ENCODE assay signal across 11 cellular contexts in the genomic region with DNA sequence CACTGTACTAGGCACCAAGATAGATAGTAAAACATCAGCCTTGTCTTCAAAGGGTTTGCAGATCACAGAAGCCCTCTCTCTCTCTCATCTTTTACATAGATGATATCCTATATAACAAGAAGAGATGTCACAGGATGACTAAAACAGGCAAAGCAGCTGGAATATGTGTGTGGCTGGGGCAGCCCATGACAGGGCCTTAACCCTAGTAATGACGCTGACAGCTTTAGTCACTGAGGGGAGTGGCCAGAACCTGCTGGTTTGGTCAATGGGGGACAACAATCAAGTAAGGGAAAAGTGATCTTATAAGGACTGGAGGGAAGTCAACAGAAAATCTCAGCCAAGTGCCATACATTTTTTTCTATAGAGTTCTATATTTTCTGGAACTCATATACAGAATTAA. TPM values are rescaled to one million over a fixed set of nuclear protein-coding genes. Genes with fewer than 3 reads are reported as not detected.
DNase-seq lines count a peak whose midpoint lies in the region; ATAC-seq, FAIRE-seq and TF ChIP-seq lines count a peak whose summit lies in the region.
"Had no signal": no experiment of that assay in that cellular context is flagged by ENCODE, and none has a peak within 500 bp of the region (broad histone marks: within the 10 kb centered on the region; RNA-seq: fewer than 3 reads in every experiment).

No MANE protein-coding gene starts in this region.

- H3F3A ChIP-seq in PC-9 (ENCODE audit: insufficient read depth, low read depth) (no peaks in the 10 kb centered on the region), smooth muscle cell (ENCODE audit: low read depth) (no peaks in the 10 kb centered on the region)

- in situ Hi-C loops in K562 (cut with MboI), result loop anchor here (25.0 kb wide), 1 partner anchor 400 kb away; a partner anchor contains a TSS

- H3K4me3 ChIP-seq in CD8-positive, alpha-beta memory T cell (ENCODE audit: low read length), result no peak overlapping the region
- H3K4me3 ChIP-seq in PC-9 (no peak overlapping the region), K562 (no peak overlapping the region), smooth muscle cell (no peak overlapping the region), gastroesophageal sphincter (no peak overlapping the region)
- H3K4me3 ChIP-seq: GM23338 had no signal

- POLR2A ChIA-PET in CD8-positive, alpha-beta memory T cell (lab: Charles Lee), result interaction anchor here (0.8 to 2.6 kb wide), 3 partner anchors 42 to 149 kb away, joined by 3 to 18 read pairs (median 4); a partner anchor contains a TSS
- POLR2A ChIA-PET in PC-9 (lab: Charles Lee; ENCODE audit: unreplicated experiment), result no interaction called here
- POLR2A ChIA-PET in K562 (lab: Yijun Ruan, JAX), result no interaction called here

- H2AFZ ChIP-seq in PC-9 (no peak overlapping the region), K562 (ENCODE audit: low read depth, low read length) (no peak overlapping the region), smooth muscle cell (ENCODE audit: low read depth) (no peak overlapping the region)
- H2AFZ ChIP-seq: GM23338 had no signal

- H3K27ac Mint-ChIP-seq in CD8-positive, alpha-beta memory T cell, result peak overlapping the region; percentile 5 to 97 (median 84)
- H3K27ac Mint-ChIP-seq: GM23338 had no signal

- intact Hi-C loops in PC-9 (cut with micrococcal nuclease; ENCODE audit: unreplicated experiment) (no loop called here), K562 (cut with micrococcal nuclease) (no loop called here)

- TF ChIP-seq CTCF in PC-9 (conservative IDR thresholded peaks at IDR 0.05) (no peak), K562 (IDR thresholded peaks at IDR 0.05 in 2 of 3, conservative IDR thresholded peaks at IDR 0.05 in 1 of 3; ENCODE audit: insufficient read depth in 2 of 3, low read depth in 1 of 3, low read length in 3 of 3) (no peak), smooth muscle cell (IDR thresholded peaks at IDR 0.05; ENCODE audit: borderline replicate concordance, insufficient read depth, poor library complexity, severe bottlenecking) (no peak), gastroesophageal sphincter (IDR thresholded peaks at IDR 0.05) (no peak)

- TF ChIP-seq EP300 in K562 (IDR thresholded peaks at IDR 0.05; ENCODE audit: low read length) (no peak), gastroesophageal sphincter (IDR thresholded peaks at IDR 0.05) (no peak)

- WGBS in K562 (ENCODE audit: insufficient coverage, low coverage, missing lambda C conversion rate), result 29% methylated on average over 1 of the region's 1 CpG
- WGBS in smooth muscle cell (ENCODE audit: low lambda C conversion rate), result 15% methylated on average over 1 of the region's 1 CpG
- 73% methylated on average over 1 of the region's 1 CpG; no CpG with 5 or more reads in 1 of the 2 donors for WGBS in gastroesophageal sphincter (ENCODE audit: low coverage in 1 of 2), 2 donors

- TF ChIP-seq POLR2A in K562 (conservative IDR thresholded peaks at IDR 0.05) (no peak), gastroesophageal sphincter (IDR thresholded peaks at IDR 0.05) (no peak)

- peaks cover 34 to 45% (median 41%) of the 10 kb centered on the region in 3 donors for H3K4me1 Mint-ChIP-seq in CD8-positive, alpha-beta memory T cell

- H3K9me3 ChIP-seq in CD8-positive, alpha-beta memory T cell (ENCODE audit: low read length), result no peaks in the 10 kb centered on the region
- H3K9me3 ChIP-seq in PC-9 (ENCODE audit: insufficient read depth, low read depth), result no peaks in the 10 kb centered on the region
- H3K9me3 ChIP-seq in K562 (replicated peaks; ENCODE audit: control insufficient read depth, insufficient read depth, low read depth, low read length), result no peaks in the 10 kb centered on the region
- no peaks in the 10 kb centered on the region for H3K9me3 ChIP-seq in smooth muscle cell (replicated peaks; ENCODE audit: low read depth)
- no peaks in the 10 kb centered on the region for H3K9me3 ChIP-seq in gastroesophageal sphincter

- no peaks in the 10 kb centered on the region for H3K9me3 Mint-ChIP-seq in CD8-positive, alpha-beta memory T cell
- H3K9me3 Mint-ChIP-seq: GM23338 had no signal

- TF ChIP-seq RAD21 in K562 (CRISPR knock-in tag; conservative IDR thresholded peaks at IDR 0.05 in 1 of 2, IDR thresholded peaks at IDR 0.05 in 1 of 2), result no peak

- CTCF ChIA-PET in CD8-positive, alpha-beta memory T cell (lab: Charles Lee), result interaction anchor here (1.2 to 5.6 kb wide), 6 partner anchors 14 to 401 kb away, joined by 3 to 56 read pairs (median 14); a partner anchor contains a TSS
- CTCF ChIA-PET in PC-9 (lab: Charles Lee) (interaction anchor here (0.7 to 2.2 kb wide), 2 partner anchors 137 to 909 kb away, joined by 3 to 8 read pairs; a partner anchor contains a TSS), K562 (lab: Yijun Ruan, JAX; ENCODE audit: low intra/inter-chr PET ratio) (no interaction called here)

- H3K9ac ChIP-seq in K562 (ENCODE audit: insufficient read depth in 1 of 2, low read depth in 2 of 2, low read length in 2 of 2) (no peak overlapping the region), smooth muscle cell (ENCODE audit: low read depth) (peak overlapping the region; percentile 16)

- H3K36me3 Mint-ChIP-seq in CD8-positive, alpha-beta memory T cell, result peaks cover 0 to 2% (median 0%) of the 10 kb centered on the region in 3 donors

- H4K20me1 ChIP-seq in PC-9 (ENCODE audit: insufficient read depth), result no peaks in the 10 kb centered on the region
- no peaks in the 10 kb centered on the region for H4K20me1 ChIP-seq in K562 (replicated peaks; ENCODE audit: control insufficient read depth, insufficient read depth, low read length)
- no peaks in the 10 kb centered on the region for H4K20me1 ChIP-seq in smooth muscle cell (ENCODE audit: low read depth)

- H3K27ac ChIP-seq in CD8-positive, alpha-beta memory T cell (ENCODE audit: low read depth, low read length), result no peak overlapping the region
- H3K27ac ChIP-seq in PC-9 (no peak overlapping the region), K562 (ENCODE audit: extremely low read depth, low read depth, low read length) (no peak overlapping the region), smooth muscle cell (ENCODE audit: low read depth) (peak overlapping the region; percentile 83), gastroesophageal sphincter (no peak overlapping the region)

- 0 out of 3 replicates have a peak, but pooled peaks have one; percentile 44 for ATAC-seq in K562
- no peak for ATAC-seq in HG03432 (IDR thresholded peaks at IDR 0.05; ENCODE audit: unreplicated experiment)
- ATAC-seq in HG02678 (IDR thresholded peaks at IDR 0.05; ENCODE audit: unreplicated experiment), result no peak
- ATAC-seq in gastroesophageal sphincter, result no peak
- ATAC-seq: GM23338 had no signal

- H3K27me3 Mint-ChIP-seq in CD8-positive, alpha-beta memory T cell, result peaks cover 0 to 2% of the 10 kb centered on the region in 2 donors

- H3K36me3 ChIP-seq in CD8-positive, alpha-beta memory T cell (ENCODE audit: insufficient read depth, low read length), result no peaks in the 10 kb centered on the region
- H3K36me3 ChIP-seq in PC-9 (ENCODE audit: low read depth), result no peaks in the 10 kb centered on the region
- no peaks in the 10 kb centered on the region for H3K36me3 ChIP-seq in K562 (ENCODE audit: control insufficient read depth, insufficient read depth, low read length)
- H3K36me3 ChIP-seq in smooth muscle cell (ENCODE audit: low read depth), result no peaks in the 10 kb centered on the region
- no peaks in the 10 kb centered on the region for H3K36me3 ChIP-seq in gastroesophageal sphincter

- no peaks in the 10 kb centered on the region for H3K27me3 ChIP-seq in CD8-positive, alpha-beta memory T cell (ENCODE audit: insufficient read depth, low read length, poor library complexity, severe bottlenecking)
- H3K27me3 ChIP-seq in PC-9 (ENCODE audit: insufficient read depth, low read depth) (no peaks in the 10 kb centered on the region), K562 (ENCODE audit: control insufficient read depth in 2 of 2, insufficient read depth in 2 of 2, low read length in 2 of 2) (no peaks in the 10 kb centered on the region), smooth muscle cell (ENCODE audit: low read depth) (no peaks in the 10 kb centered on the region), gastroesophageal sphincter (no peaks in the 10 kb centered on the region)

- no peaks in the 10 kb centered on the region for H3K9me1 ChIP-seq in K562 (ENCODE audit: control insufficient read depth, insufficient read depth, low read length)

- BruUV-seq in PC-9 (replicated peaks; lab: Mats Ljungman, UMichigan), result no TSS peak
- BruUV-seq in K562 (replicated peaks; lab: Mats Ljungman, UMichigan), result no TSS peak

- H3K79me2 ChIP-seq in PC-9 (ENCODE audit: low read depth), result no peaks in the 10 kb centered on the region
- no peaks in the 10 kb centered on the region for H3K79me2 ChIP-seq in K562 (ENCODE audit: control insufficient read depth, insufficient read depth, low read length)
- H3K79me2 ChIP-seq in smooth muscle cell (ENCODE audit: low read depth), result no peaks in the 10 kb centered on the region

- FAIRE-seq in K562 (lab: Jason Lieb, UNC), result no peak
- FAIRE-seq: urothelium cell line had no signal

- DNase-seq in CD8-positive, alpha-beta memory T cell, result no peak
- DNase-seq in PC-9 (peak; percentile 12 to 59), K562 (ENCODE audit: extremely low read depth in 1 of 4, low spot score in 3 of 4) (no peak), smooth muscle cell (lab: John Stamatoyannopoulos, UW; ENCODE audit: unreplicated experiment) (no peak), Kasumi-1 (lab: John Stamatoyannopoulos, UW) (no peak)
- DNase-seq: NCI-H1048 had no signal

- H3K4me2 ChIP-seq in PC-9 (no peak overlapping the region), K562 (ENCODE audit: insufficient read depth, low read length) (no peak overlapping the region), smooth muscle cell (no peak overlapping the region)
- H3K4me2 ChIP-seq: GM23338 had no signal

- H3K4me1 ChIP-seq in CD8-positive, alpha-beta memory T cell (ENCODE audit: insufficient read depth, low read length), result peaks cover 31% of the 10 kb centered on the region
- H3K4me1 ChIP-seq in PC-9 (replicated peaks; ENCODE audit: insufficient read depth) (peaks cover 14% of the 10 kb centered on the region), K562 (replicated peaks in 1 of 2; ENCODE audit: control insufficient read depth in 2 of 2, insufficient read depth in 2 of 2, low read length in 2 of 2) (no peaks in the 10 kb centered on the region; a peak in 1 of 5 replicates), smooth muscle cell (ENCODE audit: low read depth) (no peaks in the 10 kb centered on the region), gastroesophageal sphincter (peaks cover 0 to 20% (median 5%) of the 10 kb centered on the region in 3 donors)

- peak overlapping the region in 1 of 7 donors; percentile 60 for H3K4me3 Mint-ChIP-seq in CD8-positive, alpha-beta memory T cell
- H3K4me3 Mint-ChIP-seq: GM23338 had no signal

- H3K9me2 ChIP-seq in PC-9 (ENCODE audit: insufficient read depth), result no peaks in the 10 kb centered on the region

RNA-seq across cellular contexts. Expression of a gene that starts 41.9 kb away (rescaled TPM):
- 10 to 100 TPM; 13.2 to 15.0 TPM for total RNA-seq in CD8-positive, alpha-beta memory T cell
- 6.3 TPM for polyA plus RNA-seq in CD8-positive, alpha-beta memory T cell
- 11.0 and 13.8 TPM in 2 replicates for total RNA-seq in PC-9 (2021)
- 52.2 and 109 TPM in 2 replicates for total RNA-seq in K562 (2011; cell fraction: chromatin; rRNA removed; ENCODE audit: low replicate concordance)
- total RNA-seq in K562 (2011; cell fraction: nucleolus; rRNA removed), result 26.7 and 28.7 TPM in 2 replicates
- total RNA-seq in K562 (2011; cell fraction: nucleoplasm; rRNA removed), result 44.5 and 49.4 TPM in 2 replicates
- 13.0 and 14.7 TPM in 2 replicates for total RNA-seq in K562 (2014; rRNA removed)
- total RNA-seq in K562 (2014; rRNA removed; fragmentation: Illumina TruSeq; extraction: Trizol), result 16.6 and 18.8 TPM in 2 replicates
- total RNA-seq in K562 (2015; rRNA removed; fragmentation: Illumina TruSeq; extraction: Trizol), result 16.9 and 17.0 TPM in 2 replicates
- total RNA-seq in K562 (2021), result 14.0 and 16.9 TPM in 2 replicates
- polyA plus RNA-seq in K562 (2011; rRNA removed), result 25.8 TPM in 2 replicates
- 11.2 and 19.1 TPM in 2 replicates for polyA plus RNA-seq in K562 (2011; cell fraction: cytosol; rRNA removed)
- polyA plus RNA-seq in K562 (2011; cell fraction: nucleus; rRNA removed), result 58.8 and 71.9 TPM in 2 replicates
- polyA plus RNA-seq in K562 (2012), result 8.3 and 8.5 TPM in 2 replicates
- 13.5 and 15.0 TPM in 2 replicates for polyA plus RNA-seq in K562 (2014; fragmentation: Illumina TruSeq; extraction: Trizol)
- polyA plus RNA-seq in K562 (2014; fragmentation: Nextera tagmentation; extraction: Ambion mirVana), result 1 to 10 TPM; 3.2 to 4.2 TPM
- 10.9 and 14.1 TPM in 2 replicates for polyA plus RNA-seq in K562 (2014; rRNA removed)
- 62.1 and 64.1 TPM in 2 replicates for polyA minus RNA-seq in K562 (2011; rRNA and poly(A)+ RNA removed)
- 17.9 and 20.6 TPM in 2 replicates for polyA minus RNA-seq in K562 (2011; cell fraction: cytosol; rRNA and poly(A)+ RNA removed)
- polyA minus RNA-seq in K562 (2011; cell fraction: nucleus; rRNA and poly(A)+ RNA removed), result 53.4 and 84.0 TPM in 2 replicates
- 52.4 and 54.0 TPM in 2 replicates for total RNA-seq in smooth muscle cell
- 9.9 and 11.1 TPM in 2 replicates for polyA plus RNA-seq in smooth muscle cell
- 10 to 100 TPM; 39.2 to 60.5 (median 47.2) TPM for total RNA-seq in gastroesophageal sphincter

Comparison
In these comparisons a context has a peak if more than half of its experiments do, and no peak if none do; other contexts are left out.
1. DNase-seq: peak in PC-9 (2 of 2); none in CD8-positive, alpha-beta memory T cell (0 of 5), K562 (0 of 4), smooth muscle cell (single experiment) and Kasumi-1 (0 of 2).